Comparison of ENCODE assay signal across 8 cellular contexts in genomic region chr20:51700809-51701285, GRCh38.
A peak's percentile ranks its signal among the peaks of the same experiment; 100 is the strongest.
DNase-seq lines count a peak whose midpoint lies in the region; ATAC-seq and TF ChIP-seq lines count a peak whose summit lies in the region.

No MANE protein-coding gene starts in this region.

- no peak for TF ChIP-seq EP300 in stomach (IDR thresholded peaks at IDR 0.05)

- H3K36me3 ChIP-seq in stomach: no peaks in the 10 kb centered on the region

- H3K36me3 Mint-ChIP-seq in Calu3 (ENCODE audit: insufficient read depth, unreplicated experiment): peaks cover 8% of the 10 kb centered on the region

- peaks cover 89% of the 10 kb centered on the region for H3K4me1 Mint-ChIP-seq in Calu3 (ENCODE audit: low read depth, unreplicated experiment)

- intact Hi-C loops in Calu3 (cut with micrococcal nuclease; ENCODE audit: unreplicated experiment): loop anchor here (1.0 to 5.0 kb wide), 3 partner anchors 49 to 382 kb away; no protein-coding TSS in a partner anchor
- intact Hi-C loops in head of caudate nucleus (cut with DNase I): no loop called here
- intact Hi-C loops in stomach (cut with DNase I; ENCODE audit: low total_unique reads): no loop called here

- peaks cover 21 to 62% (median 53%) of the 10 kb centered on the region in 4 donors for H3K4me1 ChIP-seq in stomach

- H3K9me3 ChIP-seq in stomach: no peaks in the 10 kb centered on the region

- no peaks in the 10 kb centered on the region for H3K27me3 Mint-ChIP-seq in Calu3 (ENCODE audit: unreplicated experiment)

- CTCF ChIA-PET in Calu3 (lab: Charles Lee): interaction anchor here (0.6 to 2.0 kb wide), 22 partner anchors 16 to 713 kb away, joined by 3 to 19 read pairs (median 5); partner anchors contain the start of gene ATP9A

- no peak overlapping the region for H3K4me3 Mint-ChIP-seq in Calu3 (ENCODE audit: low read depth, unreplicated experiment)

- TSS peak; percentile 42 for BruUV-seq in Calu3 (replicated peaks; lab: Mats Ljungman, UMichigan)

- no peak overlapping the region for H3K27ac ChIP-seq in stomach

- TF ChIP-seq CTCF in Calu3 (IDR thresholded peaks at IDR 0.05; ENCODE audit: unreplicated experiment): peak; percentile 76
- TF ChIP-seq CTCF in HFF-Myc (IDR thresholded peaks at IDR 0.05; ENCODE audit: low read depth, low read length, missing control alignments): peak; percentile 68
- peak in 5 of 7 experiments; percentile 66 to 80 (median 68) for TF ChIP-seq CTCF in stomach (IDR thresholded peaks at IDR 0.05)

- no peak for TF ChIP-seq POLR2A in stomach (IDR thresholded peaks at IDR 0.05)

- no peaks in the 10 kb centered on the region for H3K9me3 Mint-ChIP-seq in Calu3 (ENCODE audit: low read depth, unreplicated experiment)

- peak; percentile 55 for ATAC-seq in SK-N-SH treated with all-trans-retinoic acid at 6 μM for 48 hours

- no peaks in the 10 kb centered on the region for H3K27me3 ChIP-seq in stomach

- WGBS in stomach, 5 donors: 36 to 58% (median 50%) methylated on average over 10 of the region's 10 CpGs

- peak overlapping the region; percentile 12 for H3K27ac Mint-ChIP-seq in Calu3 (ENCODE audit: unreplicated experiment)

- no peak overlapping the region for H3K4me3 ChIP-seq in HFF-Myc (replicated peaks; ENCODE audit: low read depth, low read length)
- no peak overlapping the region for H3K4me3 ChIP-seq in stomach

- DNase-seq in Calu3 (peak; percentile 61), HFF-Myc (ENCODE audit: extremely low read depth, low read depth) (no peak), head of caudate nucleus (peak in 23 of 42 donors; percentile 14 to 71 (median 42)), stomach (no peak), NCI-H187 (lab: John Stamatoyannopoulos, UW) (no peak)
- no peak for DNase-seq in stimulated activated CD4-positive, alpha-beta T cell treated with anti-CD3 and anti-CD28 coated beads, Interleukin-1b, Interleukin-23, amount 100 ng/mL, for 48 hours
- DNase-seq in central memory CD4-positive, alpha-beta T cell: no peak

TF ChIP-seq in SK-N-SH treated with all-trans-retinoic acid at 6 μM for 48 hours, 23 proteins besides CTCF, POLR2A, EP300 and RAD21:
- no peak for TF ChIP-seq BACH2 (CRISPR knock-in tag; IDR thresholded peaks at IDR 0.05; ENCODE audit: borderline replicate concordance)
- TF ChIP-seq PATZ1 (CRISPR knock-in tag; IDR thresholded peaks at IDR 0.05; ENCODE audit: borderline replicate concordance): no peak
- no peak for TF ChIP-seq OSR1 (CRISPR knock-in tag; IDR thresholded peaks at IDR 0.05)
- no peak for TF ChIP-seq ZFP3 (CRISPR knock-in tag; IDR thresholded peaks at IDR 0.05)
- no peak for TF ChIP-seq PPARA (CRISPR knock-in tag; IDR thresholded peaks at IDR 0.05; ENCODE audit: borderline replicate concordance)
- no peak for TF ChIP-seq CSDC2 (CRISPR knock-in tag; IDR thresholded peaks at IDR 0.05)
- no peak for TF ChIP-seq SNAI2 (CRISPR knock-in tag; IDR thresholded peaks at IDR 0.05)
- TF ChIP-seq RARB (CRISPR knock-in tag; IDR thresholded peaks at IDR 0.05): no peak
TF ChIP-seq in SK-N-SH treated with all-trans-retinoic acid at 6 μM for 48 hours: peak in this region for 0.

Comparison
In these comparisons a context has a peak if more than half of its experiments do, and no peak if none do; other contexts are left out.
1. DNase-seq: peak in Calu3 (single experiment) and head of caudate nucleus (23 of 42); none in HFF-Myc (single experiment), stomach (single experiment), stimulated activated CD4-positive, alpha-beta T cell treated with anti-CD3 and anti-CD28 coated beads, Interleukin-1b, Interleukin-23, amount 100 ng/mL, for 48 hours (single experiment), NCI-H187 (0 of 2) and central memory CD4-positive, alpha-beta T cell (single experiment).
2. Peak in every context shown above with its lines, with median percentiles within 50 percentile points of each other: CTCF ChIP-seq.